22 cellular contexts compared by ENCODE assay signal in genomic region chr19:17620696-17621095, GRCh38.
"Had no signal": no experiment of that assay in that cellular context is flagged by ENCODE, and none has a peak within 500 bp of the region (broad histone marks: within the 10 kb centered on the region; RNA-seq: fewer than 3 reads in every experiment).

No MANE protein-coding gene starts in this region.

- ATAC-seq: effector memory CD8-positive, alpha-beta T cell; foreskin keratinocyte; gastroesophageal sphincter; heart left ventricle; left cardiac atrium; left lung; left ventricle myocardium superior; naive thymus-derived CD4-positive, alpha-beta T cell had no signal

- H3K27me3 ChIP-seq: colonic mucosa, hepatocyte had no signal

- H3K27ac ChIP-seq: colonic mucosa, epithelial cell of prostate, esophagus muscularis mucosa, foreskin keratinocyte, gastroesophageal sphincter, heart left ventricle, hepatocyte, left lung had no signal

- H3K36me3 ChIP-seq: colonic mucosa, esophagus muscularis mucosa, gastroesophageal sphincter, heart left ventricle, left lung had no signal

- H3K4me2 ChIP-seq: hepatocyte had no signal

- DNase-seq: colonic mucosa; cortex of kidney; effector CD8-positive, alpha-beta T cell; effector memory CD8-positive, alpha-beta T cell; erythroblast; foreskin keratinocyte; heart left ventricle; hypothalamus; immature natural killer cell; islet precursor cell; left cardiac atrium; left ventricle myocardium superior; mammary epithelial cell; mesendoderm; midbrain; naive thymus-derived CD4-positive, alpha-beta T cell had no signal

- H3K9me3 ChIP-seq: colonic mucosa had no signal

- H3K4me3 ChIP-seq: colonic mucosa, esophagus muscularis mucosa, gastroesophageal sphincter, heart left ventricle, hepatocyte, left lung, lung had no signal

- H3K4me1 ChIP-seq: colonic mucosa, foreskin keratinocyte had no signal
